Comparison of ENCODE assay signal across 9 cellular contexts in the genomic region with DNA sequence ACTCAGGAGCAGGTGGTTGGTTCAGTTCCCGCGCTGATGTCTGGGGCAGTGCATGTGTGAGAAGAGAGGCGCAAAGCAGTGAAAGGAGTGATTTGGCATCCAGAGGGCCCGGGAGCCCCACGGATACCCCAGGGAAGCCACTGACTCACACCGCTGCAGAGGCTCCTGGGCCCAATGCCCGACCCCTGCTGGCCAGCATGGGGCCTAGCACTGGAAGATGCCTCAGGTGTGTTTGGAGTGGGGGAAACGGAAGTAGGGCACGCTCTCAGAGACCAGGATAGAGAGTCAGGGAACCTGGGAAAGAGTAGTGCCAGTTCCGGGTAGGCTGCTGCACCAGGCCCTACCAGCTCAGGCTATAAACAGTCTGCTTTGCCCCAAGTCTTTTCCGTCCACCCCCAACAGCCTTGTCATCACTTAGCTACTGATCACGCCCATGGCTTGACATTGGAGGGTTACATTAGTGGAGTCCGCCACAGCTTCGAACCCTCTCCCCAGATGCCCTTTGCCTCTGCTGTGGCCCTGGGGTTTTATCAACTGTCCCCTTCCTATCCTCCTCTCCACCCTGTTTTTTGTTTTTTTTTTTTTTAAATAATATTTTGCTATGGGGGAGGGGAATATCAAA. TPM values are rescaled to one million over a fixed set of nuclear protein-coding genes. Genes with fewer than 3 reads are reported as not detected.
A peak's percentile ranks its signal among the peaks of the same experiment; 100 is the strongest.
DNase-seq lines count a peak whose midpoint lies in the region; ATAC-seq and TF ChIP-seq lines count a peak whose summit lies in the region.
"Had no signal": no experiment of that assay in that cellular context is flagged by ENCODE, and none has a peak within 500 bp of the region (broad histone marks: within the 10 kb centered on the region; RNA-seq: fewer than 3 reads in every experiment).

No MANE protein-coding gene starts in this region.

- CTCF ChIA-PET in BJ (lab: Yijun Ruan, JAX): interaction anchor here (0.6 to 5.2 kb wide), 11 partner anchors 8 to 124 kb away, joined by 3 to 67 read pairs (median 4); partner anchors contain the start of genes CSAD and ZNF740

- H3K4me3 ChIP-seq in BJ (ENCODE audit: low read depth, low read length) (no peak overlapping the region), gastroesophageal sphincter (no peak overlapping the region), retinal pigment epithelial cell (ENCODE audit: low read length) (no peak overlapping the region)

- H3K27ac Mint-ChIP-seq in activated T-helper 17 cell treated with anti-CD3 and anti-CD28 coated beads, Interleukin-2, amount 50 U/mL, for 72 hours: peak overlapping the region; percentile 53

- no peaks in the 10 kb centered on the region for H3K9me3 ChIP-seq in gastroesophageal sphincter

- no peaks in the 10 kb centered on the region for H3K27me3 Mint-ChIP-seq in activated T-helper 17 cell treated with anti-CD3 and anti-CD28 coated beads, Interleukin-2, amount 50 U/mL, for 72 hours
- H3K27me3 Mint-ChIP-seq: IgD-negative memory B cell had no signal

- POLR2A ChIA-PET in BJ (lab: Charles Lee): no interaction called here

- H3K4me1 ChIP-seq in gastroesophageal sphincter: peaks cover 0 to 34% (median 3%) of the 10 kb centered on the region in 3 donors

- no peak for TF ChIP-seq EP300 in gastroesophageal sphincter (IDR thresholded peaks at IDR 0.05)

- H3K36me3 ChIP-seq in BJ (ENCODE audit: control insufficient read depth, insufficient read depth, low read length): peaks cover 23% of the 10 kb centered on the region
- H3K36me3 ChIP-seq in gastroesophageal sphincter: peaks cover 0 to 51% of the 10 kb centered on the region in 2 donors

- no peak overlapping the region for H3K4me3 Mint-ChIP-seq in activated T-helper 17 cell treated with anti-CD3 and anti-CD28 coated beads, Interleukin-2, amount 50 U/mL, for 72 hours

- H3K4me1 Mint-ChIP-seq in activated T-helper 17 cell treated with anti-CD3 and anti-CD28 coated beads, Interleukin-2, amount 50 U/mL, for 72 hours: no peaks in the 10 kb centered on the region

- peak overlapping the region in 3 of 4 donors; percentile 57 to 69 (median 67) for H3K27ac ChIP-seq in gastroesophageal sphincter

- ATAC-seq in GM18511 (IDR thresholded peaks at IDR 0.05; ENCODE audit: unreplicated experiment) (peak; percentile 62), gastroesophageal sphincter (peak; percentile 86), HG03095 (IDR thresholded peaks at IDR 0.05; ENCODE audit: unreplicated experiment) (no peak), GM18909 (IDR thresholded peaks at IDR 0.05; ENCODE audit: poor library complexity, unreplicated experiment) (no peak)
- peak; percentile 90 for ATAC-seq in activated T-helper 17 cell treated with anti-CD3 and anti-CD28 coated beads, Interleukin-2, amount 50 U/mL, for 72 hours (replicated peaks)

- DNase-seq in BJ (ENCODE audit: low read depth) (no peak), NCI-H526 treated with DMSO at 0.1 percent for 48 hours (lab: John Stamatoyannopoulos, UW) (peak; percentile 40), retinal pigment epithelial cell (ENCODE audit: low read depth) (no peak)

- no peaks in the 10 kb centered on the region for H3K27me3 ChIP-seq in BJ (ENCODE audit: control insufficient read depth, insufficient read depth, low read length)
- H3K27me3 ChIP-seq in gastroesophageal sphincter: no peaks in the 10 kb centered on the region

- no peaks in the 10 kb centered on the region for H3K9me3 Mint-ChIP-seq in activated T-helper 17 cell treated with anti-CD3 and anti-CD28 coated beads, Interleukin-2, amount 50 U/mL, for 72 hours
- H3K9me3 Mint-ChIP-seq: IgD-negative memory B cell had no signal

- TF ChIP-seq CTCF in BJ (IDR thresholded peaks at IDR 0.05; ENCODE audit: insufficient read depth, low read depth, low read length) (peak; percentile 93), gastroesophageal sphincter (IDR thresholded peaks at IDR 0.05) (peak; percentile 63 to 87 (median 79)), retinal pigment epithelial cell (conservative IDR thresholded peaks at IDR 0.05; ENCODE audit: low read depth, low read length) (peak; percentile 98)

- TF ChIP-seq POLR2A in gastroesophageal sphincter (IDR thresholded peaks at IDR 0.05): no peak

- WGBS in gastroesophageal sphincter (ENCODE audit: low coverage in 1 of 2), 2 donors: 59 to 70% methylated on average over 4 to 7 of the region's 14 CpGs

- peaks cover 94% of the 10 kb centered on the region for H3K36me3 Mint-ChIP-seq in activated T-helper 17 cell treated with anti-CD3 and anti-CD28 coated beads, Interleukin-2, amount 50 U/mL, for 72 hours (ENCODE audit: low read depth)

RNA-seq across cellular contexts. Expression of gene CSAD, which starts 9.5 kb away (rescaled TPM):
- 27.3 and 30.7 TPM in 2 replicates for polyA plus RNA-seq in BJ (2011; rRNA removed)
- 8.4 and 14.0 TPM in 2 replicates for polyA minus RNA-seq in BJ (2011; rRNA and poly(A)+ RNA removed)
- 10 to 100 TPM; 29.8 to 43.5 TPM for total RNA-seq in activated T-helper 17 cell treated with anti-CD3 and anti-CD28 coated beads, Interleukin-2, amount 50 U/mL, for 72 hours
- 10 to 100 TPM; 11.3 to 47.5 (median 24.1) TPM for total RNA-seq in gastroesophageal sphincter

RNA-seq across cellular contexts. Expression of gene ZNF740, which starts 9.7 kb away (rescaled TPM):
- polyA plus RNA-seq in BJ (2011; rRNA removed): 15.7 and 16.8 TPM in 2 replicates
- 25.7 and 28.4 TPM in 2 replicates for polyA minus RNA-seq in BJ (2011; rRNA and poly(A)+ RNA removed)
- total RNA-seq in activated T-helper 17 cell treated with anti-CD3 and anti-CD28 coated beads, Interleukin-2, amount 50 U/mL, for 72 hours: 10 to 100 TPM; 41.8 to 42.3 TPM
- total RNA-seq in gastroesophageal sphincter: 10 to 100 TPM; 14.9 to 27.7 (median 17.4) TPM

RNA-seq across cellular contexts. Expression of gene ITGB7, which starts 16.8 kb away (rescaled TPM):
- 0.59 and 0.63 TPM in 2 replicates for polyA plus RNA-seq in BJ (2011; rRNA removed)
- polyA minus RNA-seq in BJ (2011; rRNA and poly(A)+ RNA removed): 0.51 and 1.4 TPM in 2 replicates
- 100 to 1,000 TPM; 183 to 187 TPM for total RNA-seq in activated T-helper 17 cell treated with anti-CD3 and anti-CD28 coated beads, Interleukin-2, amount 50 U/mL, for 72 hours
- 1 to 10 TPM in 2 of 4 donors, under 1 TPM in 2; 0.40 to 5.8 (median 2.6) TPM for total RNA-seq in gastroesophageal sphincter

RNA-seq across cellular contexts. Expression of gene RARG, which starts 41.8 kb away (rescaled TPM):
- polyA plus RNA-seq in BJ (2011; rRNA removed): 41.7 and 63.9 TPM in 2 replicates
- polyA minus RNA-seq in BJ (2011; rRNA and poly(A)+ RNA removed): 56.1 and 60.3 TPM in 2 replicates
- 10 to 100 TPM; 28.5 to 58.3 TPM for total RNA-seq in activated T-helper 17 cell treated with anti-CD3 and anti-CD28 coated beads, Interleukin-2, amount 50 U/mL, for 72 hours
- total RNA-seq in gastroesophageal sphincter: 10 to 100 TPM; 15.6 to 26.6 (median 22.9) TPM

Comparison
In these comparisons a context has a peak if more than half of its experiments do, and no peak if none do; other contexts are left out.
1. ATAC-seq: peak in GM18511 (single experiment), activated T-helper 17 cell treated with anti-CD3 and anti-CD28 coated beads, Interleukin-2, amount 50 U/mL, for 72 hours (single experiment) and gastroesophageal sphincter (single experiment); none in HG03095 (single experiment) and GM18909 (single experiment).
2. RNA of gene ITGB7, which starts 16.8 kb away (total RNA-seq): 183 to 187 TPM in activated T-helper 17 cell treated with anti-CD3 and anti-CD28 coated beads, Interleukin-2, amount 50 U/mL, for 72 hours; 0.40 to 5.8 TPM in gastroesophageal sphincter; every median in the first group is over 10 times any median in the second.
3. Peak in every context shown above with its lines, with median percentiles within 50 percentile points of each other: CTCF ChIP-seq.